Comparison of ENCODE assay signal across 1 cellular context in the genomic region with DNA sequence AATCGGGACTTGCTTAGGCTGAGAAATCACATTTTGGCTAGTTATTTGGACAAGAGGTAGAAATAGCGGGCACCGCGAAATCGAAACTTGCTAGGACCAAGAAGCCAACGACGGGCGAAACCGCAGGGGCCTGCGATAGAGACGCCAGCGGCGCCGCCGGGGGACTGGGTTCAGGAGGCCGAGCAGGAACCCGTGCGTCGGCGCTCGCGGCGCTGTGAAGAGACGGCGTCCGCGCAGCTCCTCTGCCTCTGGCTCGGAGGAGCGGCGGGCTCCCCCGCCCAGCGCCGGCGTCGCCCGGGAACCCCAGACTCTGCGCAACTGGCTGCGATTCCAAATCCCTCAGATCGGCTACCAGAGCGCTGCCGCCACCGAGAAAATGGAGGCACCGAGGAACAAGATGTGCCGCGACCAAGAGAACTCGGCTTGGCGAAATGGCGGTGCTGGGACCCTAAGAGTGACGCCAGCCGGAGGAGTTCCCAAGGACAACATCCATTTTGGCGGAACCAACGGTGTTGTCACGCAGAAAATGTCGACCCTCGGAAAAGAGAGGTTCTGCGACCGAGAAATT.
A peak's percentile ranks its signal among the peaks of the same experiment; 100 is the strongest.
TF ChIP-seq lines count a peak whose summit lies in the region.

No MANE protein-coding gene starts in this region.

TF ChIP-seq in K562, 482 proteins besides CTCF, POLR2A, EP300 and RAD21 (continued from another document and continues in another):
- TF ChIP-seq SLC30A9 (CRISPR knock-in tag; IDR thresholded peaks at IDR 0.05) (no peak), COPS2 (conservative IDR thresholded peaks at IDR 0.05) (no peak), SMAD2 (IDR thresholded peaks at IDR 0.05; ENCODE audit: low read depth, low read length) (no peak), BRD4 (IDR thresholded peaks at IDR 0.05) (peak; percentile 52; the same call in 1 of the 2 replicates), TCF3 (CRISPR knock-in tag; IDR thresholded peaks at IDR 0.05) (no peak; the same call in 1 of the 2 replicates), ZNF507 (tag; conservative IDR thresholded peaks at IDR 0.05) (no peak), NFYB (IDR thresholded peaks at IDR 0.05; ENCODE audit: extremely low read depth, insufficient read length) (no peak), XRCC3 (IDR thresholded peaks at IDR 0.05) (no peak), TCF7L2 (IDR thresholded peaks at IDR 0.05; ENCODE audit: low read depth, low read length) (no peak), ZNF347 (CRISPR knock-in tag; IDR thresholded peaks at IDR 0.05; ENCODE audit: low read depth) (no peak), KHSRP (IDR thresholded peaks at IDR 0.05) (no peak), TARDBP (IDR thresholded peaks at IDR 0.05) (0 out of 2 replicates have a peak, but pooled peaks have one; percentile 40), PML (IDR thresholded peaks at IDR 0.05; ENCODE audit: low read length) (no peak), WHSC1 (IDR thresholded peaks at IDR 0.05; ENCODE audit: low read length) (no peak), ARNT (IDR thresholded peaks at IDR 0.05) (no peak), ZNF253 (CRISPR knock-in tag; conservative IDR thresholded peaks at IDR 0.05) (no peak), ETV6 (IDR thresholded peaks at IDR 0.05; ENCODE audit: borderline replicate concordance in 1 of 2, low read depth in 2 of 2, low read length in 1 of 2) (0 out of 4 replicates have a peak, but pooled peaks of 1 of the 2 experiments have one; percentile 9), ETV6 (CRISPR knock-in tag; IDR thresholded peaks at IDR 0.05; ENCODE audit: borderline replicate concordance) (no peak), ZNF23 (CRISPR knock-in tag; IDR thresholded peaks at IDR 0.05) (no peak), DIDO1 (tag; IDR thresholded peaks at IDR 0.05; ENCODE audit: low read depth) (no peak), MTA2 (IDR thresholded peaks at IDR 0.05; ENCODE audit: low read depth) (no peak), IFI16 (CRISPR knock-in tag; IDR thresholded peaks at IDR 0.05) (no peak), ILK (tag; IDR thresholded peaks at IDR 0.05; ENCODE audit: borderline replicate concordance, low read depth) (no peak), CHD2 (IDR thresholded peaks at IDR 0.05; ENCODE audit: low read depth, low read length) (no peak), NCOA4 (IDR thresholded peaks at IDR 0.05; ENCODE audit: partially characterized antibody) (no peak), RBM34 (IDR thresholded peaks at IDR 0.05; ENCODE audit: borderline replicate concordance, insufficient read depth, low read length) (no peak), CBFA2T3 (IDR thresholded peaks at IDR 0.05) (no peak), KLF1 (tag; IDR thresholded peaks at IDR 0.05) (no peak), ZNF75A (CRISPR knock-in tag; IDR thresholded peaks at IDR 0.05) (no peak), RB1 (IDR thresholded peaks at IDR 0.05; ENCODE audit: low read depth) (0 out of 2 replicates have a peak, but pooled peaks have one; percentile 23), MEF2D (tag; conservative IDR thresholded peaks at IDR 0.05; ENCODE audit: low read depth) (no peak), ZBTB17 (CRISPR knock-in tag; IDR thresholded peaks at IDR 0.05) (peak; percentile 52; the same call in 1 of the 2 replicates), MYC (IDR thresholded peaks at IDR 0.05; ENCODE audit: low read depth, low read length) (no peak), MYC (CRISPR knock-in tag; IDR thresholded peaks at IDR 0.05; ENCODE audit: borderline replicate concordance, low read depth) (no peak; the same call in 1 of the 2 replicates), ATF7 (IDR thresholded peaks at IDR 0.05) (0 out of 2 replicates have a peak, but pooled peaks have one; percentile 26), FOXK1 (CRISPR knock-in tag; IDR thresholded peaks at IDR 0.05; ENCODE audit: borderline replicate concordance) (no peak), SAP30 (IDR thresholded peaks at IDR 0.05; ENCODE audit: borderline replicate concordance, insufficient read depth, low read depth, low read length, poor library complexity, severe bottlenecking) (peak; percentile 22), HDGF (IDR thresholded peaks at IDR 0.05) (no peak), ZNF121 (CRISPR knock-in tag; conservative IDR thresholded peaks at IDR 0.05) (no peak), FOSL1 (tag; conservative IDR thresholded peaks at IDR 0.05) (no peak), SMARCB1 (IDR thresholded peaks at IDR 0.05; ENCODE audit: insufficient read length, low read depth) (no peak), POLR2H (tag; IDR thresholded peaks at IDR 0.05; ENCODE audit: low read depth) (0 out of 2 replicates have a peak, but pooled peaks have one; percentile 5), MAFK (IDR thresholded peaks at IDR 0.05; ENCODE audit: low read length) (no peak), HIVEP1 (CRISPR knock-in tag; IDR thresholded peaks at IDR 0.05) (peak; percentile 48; the same call in 1 of the 2 replicates), RBM25 (IDR thresholded peaks at IDR 0.05; ENCODE audit: low read depth, low read length, severe bottlenecking) (no peak), ZNF586 (CRISPR knock-in tag; conservative IDR thresholded peaks at IDR 0.05) (no peak), NFIC (IDR thresholded peaks at IDR 0.05) (no peak), TGIF2 (CRISPR knock-in tag; IDR thresholded peaks at IDR 0.05) (no peak), HDAC2 (IDR thresholded peaks at IDR 0.05) (no peak), HMG20B (CRISPR knock-in tag; IDR thresholded peaks at IDR 0.05) (no peak), LEF1 (IDR thresholded peaks at IDR 0.05) (no peak)
- TF ChIP-seq, protein P1, sequence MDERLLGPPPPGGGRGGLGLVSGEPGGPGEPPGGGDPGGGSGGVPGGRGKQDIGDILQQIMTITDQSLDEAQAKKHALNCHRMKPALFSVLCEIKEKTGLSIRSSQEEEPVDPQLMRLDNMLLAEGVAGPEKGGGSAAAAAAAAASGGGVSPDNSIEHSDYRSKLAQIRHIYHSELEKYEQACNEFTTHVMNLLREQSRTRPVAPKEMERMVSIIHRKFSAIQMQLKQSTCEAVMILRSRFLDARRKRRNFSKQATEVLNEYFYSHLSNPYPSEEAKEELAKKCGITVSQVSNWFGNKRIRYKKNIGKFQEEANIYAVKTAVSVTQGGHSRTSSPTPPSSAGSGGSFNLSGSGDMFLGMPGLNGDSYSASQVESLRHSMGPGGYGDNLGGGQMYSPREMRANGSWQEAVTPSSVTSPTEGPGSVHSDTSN (CRISPR knock-in tag; IDR thresholded peaks at IDR 0.05; ENCODE audit: low read depth) = no peak
- TF ChIP-seq, protein P1 (tag; conservative IDR thresholded peaks at IDR 0.05; ENCODE audit: low read depth) = no peak
- TF ChIP-seq, protein P2, sequence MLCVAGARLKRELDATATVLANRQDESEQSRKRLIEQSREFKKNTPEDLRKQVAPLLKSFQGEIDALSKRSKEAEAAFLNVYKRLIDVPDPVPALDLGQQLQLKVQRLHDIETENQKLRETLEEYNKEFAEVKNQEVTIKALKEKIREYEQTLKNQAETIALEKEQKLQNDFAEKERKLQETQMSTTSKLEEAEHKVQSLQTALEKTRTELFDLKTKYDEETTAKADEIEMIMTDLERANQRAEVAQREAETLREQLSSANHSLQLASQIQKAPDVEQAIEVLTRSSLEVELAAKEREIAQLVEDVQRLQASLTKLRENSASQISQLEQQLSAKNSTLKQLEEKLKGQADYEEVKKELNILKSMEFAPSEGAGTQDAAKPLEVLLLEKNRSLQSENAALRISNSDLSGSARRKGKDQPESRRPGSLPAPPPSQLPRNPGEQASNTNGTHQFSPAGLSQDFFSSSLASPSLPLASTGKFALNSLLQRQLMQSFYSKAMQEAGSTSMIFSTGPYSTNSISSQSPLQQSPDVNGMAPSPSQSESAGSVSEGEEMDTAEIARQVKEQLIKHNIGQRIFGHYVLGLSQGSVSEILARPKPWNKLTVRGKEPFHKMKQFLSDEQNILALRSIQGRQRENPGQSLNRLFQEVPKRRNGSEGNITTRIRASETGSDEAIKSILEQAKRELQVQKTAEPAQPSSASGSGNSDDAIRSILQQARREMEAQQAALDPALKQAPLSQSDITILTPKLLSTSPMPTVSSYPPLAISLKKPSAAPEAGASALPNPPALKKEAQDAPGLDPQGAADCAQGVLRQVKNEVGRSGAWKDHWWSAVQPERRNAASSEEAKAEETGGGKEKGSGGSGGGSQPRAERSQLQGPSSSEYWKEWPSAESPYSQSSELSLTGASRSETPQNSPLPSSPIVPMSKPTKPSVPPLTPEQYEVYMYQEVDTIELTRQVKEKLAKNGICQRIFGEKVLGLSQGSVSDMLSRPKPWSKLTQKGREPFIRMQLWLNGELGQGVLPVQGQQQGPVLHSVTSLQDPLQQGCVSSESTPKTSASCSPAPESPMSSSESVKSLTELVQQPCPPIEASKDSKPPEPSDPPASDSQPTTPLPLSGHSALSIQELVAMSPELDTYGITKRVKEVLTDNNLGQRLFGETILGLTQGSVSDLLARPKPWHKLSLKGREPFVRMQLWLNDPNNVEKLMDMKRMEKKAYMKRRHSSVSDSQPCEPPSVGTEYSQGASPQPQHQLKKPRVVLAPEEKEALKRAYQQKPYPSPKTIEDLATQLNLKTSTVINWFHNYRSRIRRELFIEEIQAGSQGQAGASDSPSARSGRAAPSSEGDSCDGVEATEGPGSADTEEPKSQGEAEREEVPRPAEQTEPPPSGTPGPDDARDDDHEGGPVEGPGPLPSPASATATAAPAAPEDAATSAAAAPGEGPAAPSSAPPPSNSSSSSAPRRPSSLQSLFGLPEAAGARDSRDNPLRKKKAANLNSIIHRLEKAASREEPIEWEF (CRISPR knock-in tag; IDR thresholded peaks at IDR 0.05) = no peak
- TF ChIP-seq, protein P3, sequence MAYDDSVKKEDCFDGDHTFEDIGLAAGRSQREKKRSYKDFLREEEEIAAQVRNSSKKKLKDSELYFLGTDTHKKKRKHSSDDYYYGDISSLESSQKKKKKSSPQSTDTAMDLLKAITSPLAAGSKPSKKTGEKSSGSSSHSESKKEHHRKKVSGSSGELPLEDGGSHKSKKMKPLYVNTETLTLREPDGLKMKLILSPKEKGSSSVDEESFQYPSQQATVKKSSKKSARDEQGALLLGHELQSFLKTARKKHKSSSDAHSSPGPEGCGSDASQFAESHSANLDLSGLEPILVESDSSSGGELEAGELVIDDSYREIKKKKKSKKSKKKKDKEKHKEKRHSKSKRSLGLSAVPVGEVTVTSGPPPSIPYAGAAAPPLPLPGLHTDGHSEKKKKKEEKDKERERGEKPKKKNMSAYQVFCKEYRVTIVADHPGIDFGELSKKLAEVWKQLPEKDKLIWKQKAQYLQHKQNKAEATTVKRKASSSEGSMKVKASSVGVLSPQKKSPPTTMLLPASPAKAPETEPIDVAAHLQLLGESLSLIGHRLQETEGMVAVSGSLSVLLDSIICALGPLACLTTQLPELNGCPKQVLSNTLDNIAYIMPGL (CRISPR knock-in tag; IDR thresholded peaks at IDR 0.05) = no peak
- TF ChIP-seq, protein P4, sequence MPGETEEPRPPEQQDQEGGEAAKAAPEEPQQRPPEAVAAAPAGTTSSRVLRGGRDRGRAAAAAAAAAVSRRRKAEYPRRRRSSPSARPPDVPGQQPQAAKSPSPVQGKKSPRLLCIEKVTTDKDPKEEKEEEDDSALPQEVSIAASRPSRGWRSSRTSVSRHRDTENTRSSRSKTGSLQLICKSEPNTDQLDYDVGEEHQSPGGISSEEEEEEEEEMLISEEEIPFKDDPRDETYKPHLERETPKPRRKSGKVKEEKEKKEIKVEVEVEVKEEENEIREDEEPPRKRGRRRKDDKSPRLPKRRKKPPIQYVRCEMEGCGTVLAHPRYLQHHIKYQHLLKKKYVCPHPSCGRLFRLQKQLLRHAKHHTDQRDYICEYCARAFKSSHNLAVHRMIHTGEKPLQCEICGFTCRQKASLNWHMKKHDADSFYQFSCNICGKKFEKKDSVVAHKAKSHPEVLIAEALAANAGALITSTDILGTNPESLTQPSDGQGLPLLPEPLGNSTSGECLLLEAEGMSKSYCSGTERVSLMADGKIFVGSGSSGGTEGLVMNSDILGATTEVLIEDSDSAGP (CRISPR knock-in tag; IDR thresholded peaks at IDR 0.05) = no peak
- TF ChIP-seq, protein P5, sequence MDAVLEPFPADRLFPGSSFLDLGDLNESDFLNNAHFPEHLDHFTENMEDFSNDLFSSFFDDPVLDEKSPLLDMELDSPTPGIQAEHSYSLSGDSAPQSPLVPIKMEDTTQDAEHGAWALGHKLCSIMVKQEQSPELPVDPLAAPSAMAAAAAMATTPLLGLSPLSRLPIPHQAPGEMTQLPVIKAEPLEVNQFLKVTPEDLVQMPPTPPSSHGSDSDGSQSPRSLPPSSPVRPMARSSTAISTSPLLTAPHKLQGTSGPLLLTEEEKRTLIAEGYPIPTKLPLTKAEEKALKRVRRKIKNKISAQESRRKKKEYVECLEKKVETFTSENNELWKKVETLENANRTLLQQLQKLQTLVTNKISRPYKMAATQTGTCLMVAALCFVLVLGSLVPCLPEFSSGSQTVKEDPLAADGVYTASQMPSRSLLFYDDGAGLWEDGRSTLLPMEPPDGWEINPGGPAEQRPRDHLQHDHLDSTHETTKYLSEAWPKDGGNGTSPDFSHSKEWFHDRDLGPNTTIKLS (IDR thresholded peaks at IDR 0.05; ENCODE audit: borderline replicate concordance, low read depth) = peak; percentile 51; the same call in 1 of the 2 replicates
- TF ChIP-seq, protein P6, sequence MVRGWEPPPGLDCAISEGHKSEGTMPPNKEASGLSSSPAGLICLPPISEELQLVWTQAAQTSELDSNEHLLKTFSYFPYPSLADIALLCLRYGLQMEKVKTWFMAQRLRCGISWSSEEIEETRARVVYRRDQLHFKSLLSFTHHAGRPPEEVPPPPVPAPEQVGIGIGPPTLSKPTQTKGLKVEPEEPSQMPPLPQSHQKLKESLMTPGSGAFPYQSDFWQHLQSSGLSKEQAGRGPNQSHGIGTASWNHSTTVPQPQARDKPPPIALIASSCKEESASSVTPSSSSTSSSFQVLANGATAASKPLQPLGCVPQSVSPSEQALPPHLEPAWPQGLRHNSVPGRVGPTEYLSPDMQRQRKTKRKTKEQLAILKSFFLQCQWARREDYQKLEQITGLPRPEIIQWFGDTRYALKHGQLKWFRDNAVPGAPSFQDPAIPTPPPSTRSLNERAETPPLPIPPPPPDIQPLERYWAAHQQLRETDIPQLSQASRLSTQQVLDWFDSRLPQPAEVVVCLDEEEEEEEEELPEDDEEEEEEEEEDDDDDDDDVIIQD (CRISPR knock-in tag; IDR thresholded peaks at IDR 0.05) = 0 out of 2 replicates have a peak, but pooled peaks have one; percentile 54
- TF ChIP-seq, protein P7, sequence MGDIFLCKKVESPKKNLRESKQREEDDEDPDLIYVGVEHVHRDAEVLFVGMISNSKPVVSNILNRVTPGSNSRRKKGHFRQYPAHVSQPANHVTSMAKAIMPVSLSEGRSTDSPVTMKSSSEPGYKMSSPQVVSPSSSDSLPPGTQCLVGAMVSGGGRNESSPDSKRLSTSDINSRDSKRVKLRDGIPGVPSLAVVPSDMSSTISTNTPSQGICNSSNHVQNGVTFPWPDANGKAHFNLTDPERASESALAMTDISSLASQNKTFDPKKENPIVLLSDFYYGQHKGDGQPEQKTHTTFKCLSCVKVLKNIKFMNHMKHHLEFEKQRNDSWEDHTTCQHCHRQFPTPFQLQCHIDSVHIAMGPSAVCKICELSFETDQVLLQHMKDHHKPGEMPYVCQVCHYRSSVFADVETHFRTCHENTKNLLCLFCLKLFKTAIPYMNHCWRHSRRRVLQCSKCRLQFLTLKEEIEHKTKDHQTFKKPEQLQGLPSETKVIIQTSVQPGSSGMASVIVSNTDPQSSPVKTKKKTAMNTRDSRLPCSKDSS (IDR thresholded peaks at IDR 0.05; ENCODE audit: low read depth, partially characterized antibody) = no peak
